Comparison of ENCODE assay signal across 23 cellular contexts in genomic region chr2:147709655-147710054, GRCh38.
DNase-seq lines count a peak whose midpoint lies in the region; ATAC-seq and TF ChIP-seq lines count a peak whose summit lies in the region.
"Had no signal": no experiment of that assay in that cellular context is flagged by ENCODE, and none has a peak within 500 bp of the region (broad histone marks: within the 10 kb centered on the region; RNA-seq: fewer than 3 reads in every experiment).

No MANE protein-coding gene starts in this region.

- H2AK5ac ChIP-seq in trophoblast cell (ENCODE audit: low read length), result no peak overlapping the region

- no peak overlapping the region for H3K4ac ChIP-seq in trophoblast cell (ENCODE audit: low read depth, low read length)

- no peaks in the 10 kb centered on the region for H3K27me3 ChIP-seq in endodermal cell (ENCODE audit: control insufficient read depth, insufficient read depth, low read length, poor library complexity, severe bottlenecking)
- no peaks in the 10 kb centered on the region for H3K27me3 ChIP-seq in trophoblast cell (ENCODE audit: insufficient read depth, low read length)
- H3K27me3 ChIP-seq in heart left ventricle, result no peaks in the 10 kb centered on the region
- H3K27me3 ChIP-seq: BE2C; BLaER1 treated with 17β-estradiol and CSF1 and Interleukin-3, amounts not matched to agents 10 nM and 100 nM had no signal

- H2BK5ac ChIP-seq in trophoblast cell (ENCODE audit: low read depth, low read length, poor library complexity), result no peak overlapping the region

- DNase-seq in NCI-H345 (lab: John Stamatoyannopoulos, UW), result peak; percentile 69
- no peak for DNase-seq in NCI-H345 treated with DMSO at 0.1 percent for 48 hours (lab: John Stamatoyannopoulos, UW; ENCODE audit: unreplicated experiment)
- peak; percentile 58 for DNase-seq in endodermal cell
- DNase-seq in trophoblast cell, result no peak
- no peak for DNase-seq in stimulated activated CD4-positive, alpha-beta T cell treated with anti-CD3 and anti-CD28 coated beads, Interleukin-15, amount 100 ng/mL, for 24 hours
- DNase-seq in heart left ventricle, result no peak
- DNase-seq: 8988T; ACHN; AML-193; BE2C; CD4-positive, alpha-beta T cell; CD8-positive, alpha-beta memory T cell; DMS 273 treated with DMSO at 0.1 percent for 48 hours; DMS79; EL; GDM1; GM23248; H9 had no signal

- H3K14ac ChIP-seq in trophoblast cell (ENCODE audit: low read length), result no peak overlapping the region

- H2BK120ac ChIP-seq in trophoblast cell (ENCODE audit: insufficient read depth, low read length, poor library complexity), result peak overlapping the region; percentile 38

- no peak for TF ChIP-seq POLR2A in heart left ventricle (IDR thresholded peaks at IDR 0.05)

- no peaks in the 10 kb centered on the region for H3K9me3 Mint-ChIP-seq in endodermal cell

- no peak overlapping the region for H4K12ac ChIP-seq in trophoblast cell (ENCODE audit: low read depth, low read length)

- peak overlapping the region; percentile 28 for H4K91ac ChIP-seq in trophoblast cell (ENCODE audit: low read depth, low read length)

- H3K9ac ChIP-seq in endodermal cell (ENCODE audit: extremely low read depth, low read length, poor library complexity, severe bottlenecking), result no peak overlapping the region
- no peak overlapping the region for H3K9ac ChIP-seq in trophoblast cell (ENCODE audit: low read length)
- H3K9ac ChIP-seq: BLaER1 treated with 17β-estradiol and CSF1 and Interleukin-3, amounts not matched to agents 10 nM and 100 nM; GM23248 had no signal

- no peak overlapping the region for H3K27ac Mint-ChIP-seq in endodermal cell
- H3K27ac Mint-ChIP-seq: CD14-positive monocyte; CD4-positive, alpha-beta T cell; CD8-positive, alpha-beta memory T cell; H9 had no signal

- peaks cover 3% of the 10 kb centered on the region for H3K27me3 Mint-ChIP-seq in endodermal cell (ENCODE audit: insufficient read depth)
- H3K27me3 Mint-ChIP-seq: CD4-positive, alpha-beta T cell had no signal

- no peak overlapping the region for H3K18ac ChIP-seq in trophoblast cell (ENCODE audit: low read length)

- no peaks in the 10 kb centered on the region for H3K9me3 ChIP-seq in endodermal cell (ENCODE audit: control insufficient read depth, low read length)
- H3K9me3 ChIP-seq in trophoblast cell (ENCODE audit: insufficient read depth, low read depth, low read length), result no peaks in the 10 kb centered on the region
- peaks cover 0 to 22% (median 2%) of the 10 kb centered on the region in 12 donors for H3K9me3 ChIP-seq in heart left ventricle
- H3K9me3 ChIP-seq: A549, BE2C had no signal

- no peak overlapping the region for H4K8ac ChIP-seq in trophoblast cell (ENCODE audit: low read depth, low read length)

- H3K36me3 ChIP-seq in endodermal cell (ENCODE audit: control insufficient read depth, insufficient read depth, low read length), result no peaks in the 10 kb centered on the region
- no peaks in the 10 kb centered on the region for H3K36me3 ChIP-seq in trophoblast cell (ENCODE audit: control insufficient read depth in 1 of 2, insufficient read depth in 2 of 2, low read length in 2 of 2)
- no peaks in the 10 kb centered on the region for H3K36me3 ChIP-seq in heart left ventricle
- H3K36me3 ChIP-seq: BE2C; BLaER1 treated with 17β-estradiol and CSF1 and Interleukin-3, amounts not matched to agents 10 nM and 100 nM had no signal

- peaks cover 8% of the 10 kb centered on the region for H3K4me1 ChIP-seq in endodermal cell (ENCODE audit: control insufficient read depth, insufficient read depth, low read length)
- peaks cover 0 to 4% of the 10 kb centered on the region in 2 experiments for H3K4me1 ChIP-seq in trophoblast cell (ENCODE audit: control insufficient read depth in 1 of 2, insufficient read depth in 2 of 2, low read length in 2 of 2)
- H3K4me1 ChIP-seq in heart left ventricle, result no peaks in the 10 kb centered on the region
- H3K4me1 ChIP-seq: A549; BE2C; BLaER1 treated with 17β-estradiol and CSF1 and Interleukin-3, amounts not matched to agents 10 nM and 100 nM had no signal

- H3K27ac ChIP-seq in endodermal cell (ENCODE audit: low read depth, low read length) (no peak overlapping the region), trophoblast cell (ENCODE audit: low read depth, low read length) (no peak overlapping the region), heart left ventricle (no peak overlapping the region)
- H3K27ac ChIP-seq: A549; BLaER1 treated with 17β-estradiol and CSF1 and Interleukin-3, amounts not matched to agents 10 nM and 100 nM; GM23248 had no signal

- H3K4me2 ChIP-seq in trophoblast cell (ENCODE audit: low read length), result no peak overlapping the region
- H3K4me2 ChIP-seq: A549; BLaER1 treated with 17β-estradiol and CSF1 and Interleukin-3, amounts not matched to agents 10 nM and 100 nM had no signal

- H3K79me2 ChIP-seq in trophoblast cell (ENCODE audit: control insufficient read depth, insufficient read depth, low read length, poor library complexity), result no peaks in the 10 kb centered on the region

- no peak overlapping the region for H2AFZ ChIP-seq in trophoblast cell (ENCODE audit: insufficient read depth, low read length, poor library complexity)
- H2AFZ ChIP-seq: GM23248 had no signal

- H3K79me1 ChIP-seq in trophoblast cell (ENCODE audit: low read length), result peaks cover 3% of the 10 kb centered on the region

- H3K36me3 Mint-ChIP-seq in endodermal cell (ENCODE audit: low read depth), result no peaks in the 10 kb centered on the region
- H3K36me3 Mint-ChIP-seq: CD14-positive monocyte; CD8-positive, alpha-beta memory T cell had no signal

- H3K4me1 Mint-ChIP-seq in endodermal cell, result peaks cover 35% of the 10 kb centered on the region
- H3K4me1 Mint-ChIP-seq: CD14-positive monocyte; CD8-positive, alpha-beta memory T cell had no signal

- H3K23ac ChIP-seq in trophoblast cell (ENCODE audit: low read length), result no peak overlapping the region

- H3K4me3 ChIP-seq in endodermal cell (ENCODE audit: low read length), result no peak overlapping the region
- H3K4me3 ChIP-seq in trophoblast cell (ENCODE audit: low read depth, low read length), result no peak overlapping the region
- H3K4me3 ChIP-seq in heart left ventricle, result no peak overlapping the region
- H3K4me3 ChIP-seq: A549; BLaER1 treated with 17β-estradiol and CSF1 and Interleukin-3, amounts not matched to agents 10 nM and 100 nM; GM12878; GM23248 had no signal

- ATAC-seq in heart left ventricle, result no peak
- ATAC-seq: A549, GM12878, HCT116 had no signal

- intact Hi-C loops in heart left ventricle (cut with DNase I), result no loop called here

- TF ChIP-seq CTCF in endodermal cell (conservative IDR thresholded peaks at IDR 0.05), result no peak
- TF ChIP-seq CTCF in heart left ventricle (IDR thresholded peaks at IDR 0.05), result no peak

- H2BK12ac ChIP-seq in trophoblast cell (ENCODE audit: low read length), result peak overlapping the region; percentile 36

- H3K4me3 Mint-ChIP-seq in endodermal cell, result no peak overlapping the region
- H3K4me3 Mint-ChIP-seq: CD14-positive monocyte; CD4-positive, alpha-beta T cell; CD8-positive, alpha-beta memory T cell; H9 had no signal

Comparison
In these comparisons a context has a peak if more than half of its experiments do, and no peak if none do; other contexts are left out.
1. DNase-seq: peak in NCI-H345 (single experiment) and endodermal cell (single experiment); none in NCI-H345 treated with DMSO at 0.1 percent for 48 hours (single experiment), trophoblast cell (0 of 2), stimulated activated CD4-positive, alpha-beta T cell treated with anti-CD3 and anti-CD28 coated beads, Interleukin-15, amount 100 ng/mL, for 24 hours (single experiment) and heart left ventricle (0 of 5).